30 cellular contexts compared by ENCODE assay signal in the genomic region with DNA sequence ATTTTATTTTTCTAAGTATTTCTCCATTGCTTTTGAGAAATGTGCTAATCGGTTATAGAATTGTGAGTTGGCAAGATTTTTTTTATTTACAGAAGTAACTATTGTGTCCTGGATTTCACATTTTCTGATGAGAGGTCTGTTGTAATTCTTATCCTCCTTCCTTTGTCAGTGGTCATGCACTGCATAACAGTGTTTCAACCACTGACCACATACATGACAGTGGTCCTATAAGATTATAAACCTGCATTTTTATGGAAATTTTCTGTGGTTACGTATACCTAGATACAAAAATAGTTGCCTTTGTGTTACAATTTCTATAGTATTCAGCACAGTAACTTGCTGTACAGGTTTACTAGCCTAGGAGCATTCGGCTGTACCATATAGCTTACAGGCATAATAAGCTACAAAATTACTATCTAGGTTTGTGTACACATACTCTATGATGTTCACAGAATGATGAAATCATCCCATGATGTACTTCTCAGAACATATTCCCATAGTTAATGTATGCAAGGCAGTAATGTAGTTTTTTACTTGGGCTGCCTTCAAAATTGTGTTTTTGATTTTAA. TPM values are rescaled to one million over a fixed set of nuclear protein-coding genes. Genes with fewer than 3 reads are reported as not detected.
A peak's percentile ranks its signal among the peaks of the same experiment; 100 is the strongest.
DNase-seq lines count a peak whose midpoint lies in the region; ATAC-seq lines count a peak whose summit lies in the region.
"Had no signal": no experiment of that assay in that cellular context is flagged by ENCODE, and none has a peak within 500 bp of the region (broad histone marks: within the 10 kb centered on the region; RNA-seq: fewer than 3 reads in every experiment).

No MANE protein-coding gene starts in this region.

- DNase-seq in OCI-M1 (lab: John Stamatoyannopoulos, UW) (peak; percentile 56), DMS153 treated with DMSO at 0.1 percent for 48 hours (lab: John Stamatoyannopoulos, UW; ENCODE audit: unreplicated experiment) (no peak), cerebellum (ENCODE audit: low spot score) (no peak), D341Med (ENCODE audit: low spot score) (no peak), HUDEP-2 (lab: John Stamatoyannopoulos, UW; ENCODE audit: unreplicated experiment in 76 of 76) (no peak)
- DNase-seq: activated CD4-positive, alpha-beta T cell treated with anti-CD3 and anti-CD28 coated beads for 4 hours; activated T-cell treated with anti-CD3 and anti-CD28 coated beads, Interleukin-2, amount 50 U/mL, for 24 hours; adrenal gland; C1 segment of cervical spinal cord; Calu3; hypothalamus; Karpas-422; left lung; naive B cell; NCI-H1694 treated with DMSO at 0.1 percent for 48 hours; NCI-H2171 treated with DMSO at 0.1 percent for 48 hours; NCI-H524 treated with DMSO at 0.1 percent for 48 hours; nucleus accumbens; psoas muscle; stimulated activated naive CD8-positive, alpha-beta T cell treated with anti-CD3 and anti-CD28 coated beads, Interleukin-15, amount 100 ng/mL, for 72 hours had no signal

- ATAC-seq in GM18502 (IDR thresholded peaks at IDR 0.05; ENCODE audit: poor library complexity, unreplicated experiment) (peak; percentile 45), GM19395 (IDR thresholded peaks at IDR 0.05; ENCODE audit: unreplicated experiment) (peak; percentile 52), HG03139 (IDR thresholded peaks at IDR 0.05; ENCODE audit: unreplicated experiment) (peak; percentile 66)
- ATAC-seq: gastroesophageal sphincter; left lung; psoas muscle; stimulated activated naive CD8-positive, alpha-beta T cell treated with anti-CD3 and anti-CD28 coated beads, Interleukin-15, amount 100 ng/mL, for 72 hours had no signal

RNA-seq across cellular contexts. Expression of a gene that starts 47.8 kb away (rescaled TPM):
- total RNA-seq in cerebellum: 0.09 TPM
- total RNA-seq: activated CD8-positive, alpha-beta memory T cell treated with anti-CD3 and anti-CD28 coated beads for 36 hours; adrenal gland; Calu3; esophagus muscularis mucosa; gastroesophageal sphincter; mesenteric fat pad; psoas muscle; RPMI7951; tibial nerve had no signal

RNA-seq across cellular contexts. Expression of a gene that starts 52.7 kb away (rescaled TPM):
- total RNA-seq in cerebellum: 2.2 TPM
- total RNA-seq: H4, RPMI7951 had no signal
